Comparison of ENCODE assay signal across 14 cellular contexts in the genomic region with DNA sequence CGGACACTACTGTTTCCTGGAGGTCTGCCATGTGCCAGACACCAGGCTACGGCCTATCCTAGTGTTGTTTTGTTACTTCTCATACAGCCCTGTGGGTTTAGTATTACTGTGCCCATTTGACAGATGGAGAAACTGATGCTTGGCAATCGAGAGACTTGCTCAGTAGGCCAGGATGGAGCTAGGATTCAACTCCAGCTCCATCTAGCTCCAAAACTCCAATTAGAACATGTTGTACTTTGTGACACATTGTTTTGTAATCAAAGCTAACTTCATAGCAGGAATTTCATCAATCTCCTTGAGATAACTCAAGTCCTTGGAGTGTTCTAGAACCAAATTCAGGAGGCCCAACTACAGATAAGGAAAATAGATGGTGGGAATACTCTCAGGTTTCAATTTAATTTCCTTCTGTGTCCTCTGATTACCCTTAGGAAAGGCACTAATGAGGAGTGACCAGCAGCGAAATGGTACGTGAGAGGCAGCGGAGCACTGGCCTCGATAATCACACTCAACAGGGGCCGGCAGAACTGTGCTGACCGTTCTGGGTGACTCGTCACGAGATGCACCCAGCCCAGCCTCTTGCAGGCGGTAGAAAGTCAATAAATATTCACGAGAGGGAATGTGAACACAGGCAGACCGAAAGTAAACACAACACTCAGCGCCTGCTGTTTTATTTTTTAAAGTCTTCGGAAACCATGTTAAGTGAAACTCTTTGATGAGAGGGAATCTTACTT.
DNase-seq lines count a peak whose midpoint lies in the region; ATAC-seq and TF ChIP-seq lines count a peak whose summit lies in the region.
"Had no signal": no experiment of that assay in that cellular context is flagged by ENCODE, and none has a peak within 500 bp of the region (broad histone marks: within the 10 kb centered on the region; RNA-seq: fewer than 3 reads in every experiment).

No MANE protein-coding gene starts in this region.

- H3K9me3 ChIP-seq in endocrine pancreas (ENCODE audit: control insufficient read depth, low read length) (no peaks in the 10 kb centered on the region), mucosa of stomach (ENCODE audit: control insufficient read depth, low read length) (no peaks in the 10 kb centered on the region), adrenal gland (replicated peaks in 1 of 3) (no peaks in the 10 kb centered on the region)
- H3K9me3 ChIP-seq: esophagus squamous epithelium had no signal

- peak overlapping the region; percentile 33 for H3K4me3 Mint-ChIP-seq in Calu3 (ENCODE audit: low read depth, unreplicated experiment)

- H3K4me1 ChIP-seq in endocrine pancreas (ENCODE audit: control insufficient read depth, insufficient read depth, low read length) (peaks cover 10% of the 10 kb centered on the region), mucosa of stomach (ENCODE audit: control insufficient read depth, insufficient read depth, low read length) (no peaks in the 10 kb centered on the region), adrenal gland (replicated peaks in 1 of 2) (no peaks in the 10 kb centered on the region)
- H3K4me1 ChIP-seq: esophagus squamous epithelium had no signal

- H3K27ac Mint-ChIP-seq in Calu3 (ENCODE audit: unreplicated experiment), result peak overlapping the region; percentile 19

- CTCF ChIA-PET in Calu3 (lab: Charles Lee), result no interaction called here

- H3K9me3 Mint-ChIP-seq in Calu3 (ENCODE audit: low read depth, unreplicated experiment), result peaks cover 2% of the 10 kb centered on the region

- no peak for TF ChIP-seq CTCF in Calu3 (IDR thresholded peaks at IDR 0.05; ENCODE audit: unreplicated experiment)
- TF ChIP-seq CTCF in adrenal gland (IDR thresholded peaks at IDR 0.05), result no peak

- H3K36me3 Mint-ChIP-seq in Calu3 (ENCODE audit: insufficient read depth, unreplicated experiment), result no peaks in the 10 kb centered on the region

- peaks cover 38% of the 10 kb centered on the region for H3K4me1 Mint-ChIP-seq in Calu3 (ENCODE audit: low read depth, unreplicated experiment)

- H3K4me3 ChIP-seq in endocrine pancreas (ENCODE audit: control insufficient read depth, insufficient read depth, low read length), result peak overlapping the region; percentile 50
- H3K4me3 ChIP-seq in mucosa of stomach (ENCODE audit: low read length), result no peak overlapping the region
- H3K4me3 ChIP-seq in adrenal gland, result no peak overlapping the region
- H3K4me3 ChIP-seq: esophagus squamous epithelium had no signal

- H3K27me3 ChIP-seq in endocrine pancreas (ENCODE audit: control insufficient read depth, insufficient read depth, low read length) (no peaks in the 10 kb centered on the region), mucosa of stomach (ENCODE audit: control insufficient read depth, insufficient read depth, low read length) (no peaks in the 10 kb centered on the region), adrenal gland (no peaks in the 10 kb centered on the region)
- H3K27me3 ChIP-seq: esophagus squamous epithelium had no signal

- H3K27me3 Mint-ChIP-seq in Calu3 (ENCODE audit: unreplicated experiment), result no peaks in the 10 kb centered on the region

- no peak overlapping the region for H3K9ac ChIP-seq in endocrine pancreas (ENCODE audit: control insufficient read depth, insufficient read depth, low read length)
- H3K9ac ChIP-seq in mucosa of stomach (ENCODE audit: low read length), result peak overlapping the region; percentile 45

- intact Hi-C loops in Calu3 (cut with micrococcal nuclease; ENCODE audit: unreplicated experiment) (no loop called here), adrenal gland (cut with DNase I) (no loop called here)

- TF ChIP-seq POLR2A in adrenal gland (IDR thresholded peaks at IDR 0.05), result no peak

- WGBS in adrenal gland, 4 donors, result 77 to 86% (median 84%) methylated on average over 16 of the region's 16 CpGs

- DNase-seq in Calu3, result no peak
- peak; percentile 80 for DNase-seq in NCI-H69 (lab: John Stamatoyannopoulos, UW)
- DNase-seq in adrenal gland, result no peak
- no peak for DNase-seq in stimulated activated naive CD8-positive, alpha-beta T cell treated with anti-CD3 and anti-CD28 coated beads, Interleukin-15, Interleukin-2, amounts not matched to agents 100 U/mL and 50 U/mL, for 24 hours
- DNase-seq: activated CD4-positive, alpha-beta T cell treated with anti-CD3 and anti-CD28 coated beads, Interleukin-2, amount 50 U/mL, for 48 hours; activated T-cell treated with anti-CD3 and anti-CD28 coated beads, Interleukin-2, amount 50 U/mL, for 48 hours; DMS79 treated with DMSO at 0.1 percent for 48 hours; esophagus squamous epithelium; hippocampal formation; NCI-H1930 had no signal

- H3K36me3 ChIP-seq in endocrine pancreas (ENCODE audit: control insufficient read depth, insufficient read depth, low read length) (no peaks in the 10 kb centered on the region), mucosa of stomach (ENCODE audit: control insufficient read depth, insufficient read depth, low read length) (no peaks in the 10 kb centered on the region), adrenal gland (replicated peaks in 1 of 2) (no peaks in the 10 kb centered on the region)

- no peak for ATAC-seq in GM21786 (IDR thresholded peaks at IDR 0.05; ENCODE audit: unreplicated experiment)
- ATAC-seq in stimulated activated naive CD8-positive, alpha-beta T cell treated with anti-CD3 and anti-CD28 coated beads, Interleukin-15, Interleukin-2, amounts not matched to agents 100 U/mL and 50 U/mL, for 24 hours, result no peak
- no peak for ATAC-seq in GM21529 (IDR thresholded peaks at IDR 0.05; ENCODE audit: unreplicated experiment)

- H3K27ac ChIP-seq in adrenal gland, result no peak overlapping the region
- H3K27ac ChIP-seq: esophagus squamous epithelium had no signal

- BruUV-seq in Calu3 (replicated peaks; lab: Mats Ljungman, UMichigan), result no TSS peak
